15 cellular contexts compared by ENCODE assay signal in the genomic region with DNA sequence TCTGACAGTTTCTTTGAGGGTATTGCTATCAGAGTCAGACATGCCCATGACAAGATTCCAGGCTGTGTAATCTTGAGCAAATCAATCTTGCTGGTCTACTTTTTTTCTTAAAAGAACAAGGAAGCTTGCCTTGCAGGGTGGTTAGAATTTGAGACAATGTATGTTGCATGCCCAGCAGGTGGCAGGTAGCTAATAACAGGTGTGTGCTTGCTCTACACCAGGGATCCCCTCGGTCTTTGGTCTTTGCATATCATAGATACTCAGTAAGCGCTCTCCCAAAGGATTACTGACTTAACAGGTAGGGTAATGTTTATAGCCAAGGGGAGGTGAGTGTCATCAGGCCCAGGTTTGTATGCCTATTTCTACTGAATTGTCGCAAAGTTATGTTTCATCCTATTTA. TPM values are rescaled to one million over a fixed set of nuclear protein-coding genes. Genes with fewer than 3 reads are reported as not detected.
A peak's percentile ranks its signal among the peaks of the same experiment; 100 is the strongest.
DNase-seq lines count a peak whose midpoint lies in the region; ATAC-seq, FAIRE-seq and TF ChIP-seq lines count a peak whose summit lies in the region.
"Had no signal": no experiment of that assay in that cellular context is flagged by ENCODE, and none has a peak within 500 bp of the region (broad histone marks: within the 10 kb centered on the region; RNA-seq: fewer than 3 reads in every experiment).

No MANE protein-coding gene starts in this region.

- H3K27me3 Mint-ChIP-seq in effector memory CD8-positive, alpha-beta T cell = peaks cover 45 to 49% of the 10 kb centered on the region in 2 donors

- H3K27ac Mint-ChIP-seq in effector memory CD8-positive, alpha-beta T cell = no peak overlapping the region
- H3K27ac Mint-ChIP-seq: activated B cell treated with CpG ODN at 0.5 μM for 24 hours; dendritic cell treated with granulocyte-macrophage colony-stimulating factor and Interleukin-4, amounts not matched to agents 40 ng/mL and 50 ng/mL, for 4 days; IgD-negative memory B cell had no signal

- H3K36me3 Mint-ChIP-seq in effector memory CD8-positive, alpha-beta T cell (ENCODE audit: insufficient read depth) = peaks cover 3% of the 10 kb centered on the region
- H3K36me3 Mint-ChIP-seq: IgD-negative memory B cell had no signal

- ATAC-seq in pancreas (peak in 3 of 4 donors; percentile 46 to 64 (median 55)), HG03354 (IDR thresholded peaks at IDR 0.05; ENCODE audit: poor library complexity, severe bottlenecking, unreplicated experiment) (no peak)
- ATAC-seq in effector memory CD8-positive, alpha-beta T cell (replicated peaks) = no peak
- ATAC-seq: A549 had no signal

- intact Hi-C loops in pancreas (cut with DNase I) = no loop called here

- H3K9me3 ChIP-seq in pancreas = no peaks in the 10 kb centered on the region
- H3K9me3 ChIP-seq: A549, neutrophil had no signal

- H3K36me3 ChIP-seq in bronchial epithelial cell (ENCODE audit: control insufficient read depth, insufficient read depth, low read length) (no peaks in the 10 kb centered on the region), pancreas (no peaks in the 10 kb centered on the region)
- H3K36me3 ChIP-seq: neutrophil had no signal

- no peak for FAIRE-seq in bronchial epithelial cell (lab: Jason Lieb, UNC)
- FAIRE-seq in pancreas (lab: Jason Lieb, UNC) = no peak
- FAIRE-seq in GM12892 (lab: Jason Lieb, UNC) = no peak
- FAIRE-seq: A549 had no signal

- H3K4me1 ChIP-seq in pancreas = no peaks in the 10 kb centered on the region

- H3K4me3 ChIP-seq in bronchial epithelial cell (ENCODE audit: low read depth, low read length) (no peak overlapping the region), pancreas (no peak overlapping the region)
- H3K4me3 ChIP-seq: A549 had no signal

- H3K27ac ChIP-seq in pancreas = no peak overlapping the region
- H3K27ac ChIP-seq: A549, neutrophil had no signal

- no peaks in the 10 kb centered on the region for H3K4me1 Mint-ChIP-seq in effector memory CD8-positive, alpha-beta T cell (ENCODE audit: low read depth in 2 of 2)
- H3K4me1 Mint-ChIP-seq: activated B cell treated with CpG ODN at 0.5 μM for 24 hours, IgD-negative memory B cell had no signal

- peak; percentile 50 for TF ChIP-seq CTCF in bronchial epithelial cell (IDR thresholded peaks at IDR 0.05; ENCODE audit: insufficient read depth, low read length, severe bottlenecking)
- TF ChIP-seq CTCF in pancreas (IDR thresholded peaks at IDR 0.05) = peak in 1 of 4 donors; percentile 6

- TF ChIP-seq POLR2A in GM12892 (IDR thresholded peaks at IDR 0.05; ENCODE audit: low read depth, low read length) = no peak

- DNase-seq in DMS53 (lab: John Stamatoyannopoulos, UW) = peak; percentile 35
- DNase-seq in DMS53 treated with DMSO at 0.1 percent for 48 hours (lab: John Stamatoyannopoulos, UW; ENCODE audit: unreplicated experiment) = no peak
- DNase-seq in NCI-H2171 treated with DMSO at 0.1 percent for 48 hours (lab: John Stamatoyannopoulos, UW) = peak; percentile 45
- peak; percentile 44 for DNase-seq in bronchial epithelial cell (ENCODE audit: low read depth)
- DNase-seq in pancreas = no peak
- DNase-seq in effector memory CD8-positive, alpha-beta T cell = no peak
- DNase-seq in GM12892 (ENCODE audit: insufficient read length) = no peak
- DNase-seq: activated B cell treated with CpG ODN at 0.5 μM for 24 hours; NCI-H1436; stimulated activated naive CD4-positive, alpha-beta T cell had no signal

- H3K9me3 Mint-ChIP-seq in effector memory CD8-positive, alpha-beta T cell = no peaks in the 10 kb centered on the region
- H3K9me3 Mint-ChIP-seq: activated B cell treated with CpG ODN at 0.5 μM for 24 hours; dendritic cell treated with granulocyte-macrophage colony-stimulating factor and Interleukin-4, amounts not matched to agents 40 ng/mL and 50 ng/mL, for 4 days; IgD-negative memory B cell had no signal

- no peak overlapping the region for H3K4me3 Mint-ChIP-seq in effector memory CD8-positive, alpha-beta T cell
- H3K4me3 Mint-ChIP-seq: activated B cell treated with CpG ODN at 0.5 μM for 24 hours; dendritic cell treated with granulocyte-macrophage colony-stimulating factor and Interleukin-4, amounts not matched to agents 40 ng/mL and 50 ng/mL, for 4 days; IgD-negative memory B cell had no signal

- H3K27me3 ChIP-seq in bronchial epithelial cell (ENCODE audit: control insufficient read depth, insufficient read depth, low read length) (peaks cover 2% of the 10 kb centered on the region), pancreas (no peaks in the 10 kb centered on the region)

- 52 to 71% methylated on average over 3 of the region's 3 CpGs for WGBS in pancreas, 2 donors

RNA-seq across cellular contexts. Expression of a gene that starts 37.3 kb away (rescaled TPM):
- total RNA-seq in bronchial epithelial cell = 0.13 and 0.26 TPM in 2 replicates
- total RNA-seq in pancreas = 10 to 100 TPM in 3 of 6 donors, 1 to 10 TPM in 3; 5.3 to 14.8 (median 10.2) TPM
- 10 to 100 TPM; 11.3 to 22.8 TPM for polyA plus RNA-seq in pancreas
- polyA plus RNA-seq in GM12892 (2012; ENCODE audit: missing spikeins) = 1.2 TPM
- polyA plus RNA-seq: IgD-negative memory B cell had no signal

Comparison
In these comparisons a context has a peak if more than half of its experiments do, and no peak if none do; other contexts are left out.
1. DNase-seq: peak in DMS53 (single experiment), NCI-H2171 treated with DMSO at 0.1 percent for 48 hours (single experiment) and bronchial epithelial cell (single experiment); none in DMS53 treated with DMSO at 0.1 percent for 48 hours (single experiment), pancreas (0 of 6), effector memory CD8-positive, alpha-beta T cell (0 of 3) and GM12892 (single experiment).
2. ATAC-seq: peak in pancreas (3 of 4); none in HG03354 (single experiment) and effector memory CD8-positive, alpha-beta T cell (single experiment).